ENCODE assay signal across 1 cellular context in genomic region chr16:57531253-57531575, GRCh38.
TF ChIP-seq lines count a peak whose summit lies in the region.

No MANE protein-coding gene starts in this region.

TF ChIP-seq in A549, 52 proteins besides CTCF, POLR2A, EP300 and RAD21 (continued from another document):
- TF ChIP-seq MAX (IDR thresholded peaks at IDR 0.05) = no peak
- TF ChIP-seq EHF (CRISPR knock-in tag; IDR thresholded peaks at IDR 0.05) = no peak
- TF ChIP-seq RNF2 (IDR thresholded peaks at IDR 0.05; ENCODE audit: borderline replicate concordance, low read depth) = no peak
- TF ChIP-seq USF2 (IDR thresholded peaks at IDR 0.05) = no peak
- TF ChIP-seq MAZ (IDR thresholded peaks at IDR 0.05; ENCODE audit: borderline replicate concordance, low read depth, low read length) = no peak
